In the genomic region with DNA sequence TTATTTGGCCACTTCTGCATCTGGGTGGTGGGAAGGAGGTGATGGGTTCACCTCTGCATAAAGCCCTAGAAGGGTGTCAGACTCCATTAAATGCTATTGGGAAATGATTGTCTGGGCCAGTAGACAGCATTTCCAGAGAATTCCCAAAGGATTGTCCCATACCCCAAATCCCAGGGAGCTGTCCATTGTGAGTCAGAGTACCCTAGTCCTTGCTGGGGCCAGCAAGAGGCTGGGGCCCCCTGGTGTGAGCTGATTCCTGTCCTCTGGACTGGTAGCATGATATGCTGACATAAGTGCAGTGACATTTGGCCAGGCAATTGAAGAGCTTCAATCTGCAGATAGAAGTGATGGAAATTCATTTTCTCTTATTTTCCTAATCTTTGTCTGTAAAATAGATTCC, we compare ENCODE assay signal across 19 cellular contexts.
DNase-seq lines count a peak whose midpoint lies in the region; ATAC-seq and TF ChIP-seq lines count a peak whose summit lies in the region.
"Had no signal": no experiment of that assay in that cellular context is flagged by ENCODE, and none has a peak within 500 bp of the region (broad histone marks: within the 10 kb centered on the region; RNA-seq: fewer than 3 reads in every experiment).

No MANE protein-coding gene starts in this region.

- no peaks in the 10 kb centered on the region for H4K20me1 ChIP-seq in GM23338 (replicated peaks; ENCODE audit: insufficient read depth)
- H4K20me1 ChIP-seq: BLaER1 treated with 17β-estradiol and CSF1 and Interleukin-3, amounts not matched to agents 10 nM and 100 nM had no signal

- H3K27me3 ChIP-seq in GM23338 (ENCODE audit: insufficient read depth) (no peaks in the 10 kb centered on the region), SJCRH30 (no peaks in the 10 kb centered on the region), psoas muscle (ENCODE audit: insufficient read depth in 3 of 3, low read length in 2 of 3) (peaks cover 0 to 1% (median 0%) of the 10 kb centered on the region in 3 donors)

- TF ChIP-seq CTCF in GM23338 (conservative IDR thresholded peaks at IDR 0.05; ENCODE audit: low read depth in 2 of 2) (no peak), HEK293 (tag by site-specific recombination; IDR thresholded peaks at IDR 0.05) (no peak), psoas muscle (IDR thresholded peaks at IDR 0.05) (no peak)

- peaks cover 12% of the 10 kb centered on the region; the same call in 2 of the 3 replicates for H3K4me1 Mint-ChIP-seq in GM23338
- H3K4me1 Mint-ChIP-seq: B cell had no signal

- no peak overlapping the region for H3K27ac ChIP-seq in GM23338 (ENCODE audit: low read depth)
- no peak overlapping the region for H3K27ac ChIP-seq in HEK293 (ENCODE audit: extremely low read depth, low read depth, low read length)
- no peak overlapping the region for H3K27ac ChIP-seq in SJCRH30
- no peak overlapping the region for H3K27ac ChIP-seq in psoas muscle
- H3K27ac ChIP-seq: BLaER1 treated with 17β-estradiol and CSF1 and Interleukin-3, amounts not matched to agents 10 nM and 100 nM had no signal

- no peaks in the 10 kb centered on the region for H3K9me3 Mint-ChIP-seq in GM23338
- H3K9me3 Mint-ChIP-seq: CD8-positive, alpha-beta T cell; HFFc6 had no signal

- H3K4me2 ChIP-seq in GM23338 = no peak overlapping the region
- H3K4me2 ChIP-seq: BLaER1 treated with 17β-estradiol and CSF1 and Interleukin-3, amounts not matched to agents 10 nM and 100 nM had no signal

- H3K4me3 ChIP-seq in GM23338 = no peak overlapping the region
- no peak overlapping the region for H3K4me3 ChIP-seq in HEK293 (ENCODE audit: low read depth, low read length)
- H3K4me3 ChIP-seq in SJCRH30 = no peak overlapping the region
- no peak overlapping the region for H3K4me3 ChIP-seq in psoas muscle
- H3K4me3 ChIP-seq: BLaER1 treated with 17β-estradiol and CSF1 and Interleukin-3, amounts not matched to agents 10 nM and 100 nM; GM12878 had no signal

- H3F3A ChIP-seq in GM23338 (replicated peaks; ENCODE audit: low read depth) = no peaks in the 10 kb centered on the region

- no peak overlapping the region for H3K4me3 Mint-ChIP-seq in GM23338
- H3K4me3 Mint-ChIP-seq: B cell; CD8-positive, alpha-beta T cell; HFFc6 had no signal

- POLR2A ChIA-PET in HEK293 (lab: Yijun Ruan, JAX) = interaction anchor here (1.1 kb wide), 1 partner anchor 13 kb away, joined by 3 read pairs; no protein-coding TSS in a partner anchor

- DNase-seq in GM23338 (ENCODE audit: low spot score) (peak; percentile 33), SJCRH30 (peak; percentile 58 to 59), iPS-NIHi7 (ENCODE audit: extremely low spot score) (peak; percentile 49), NOMO-1 treated with dmso at 0.1 percent for 144 hours (lab: John Stamatoyannopoulos, UW; ENCODE audit: unreplicated experiment) (no peak), GM19240 (ENCODE audit: insufficient read length, low spot score) (no peak), psoas muscle (no peak)
- no peak for DNase-seq in stimulated activated CD8-positive, alpha-beta memory T cell treated with anti-CD3 and anti-CD28 coated beads, Interleukin-4, amount 100 ng/mL, for 48 hours
- DNase-seq: Calu3; CD8-positive, alpha-beta T cell; DMS 273 treated with DMSO at 0.1 percent for 48 hours; DMS53; DND-41; EL; HCEC 1CT; HFFc6 had no signal

- H2AFZ ChIP-seq in GM23338 = no peak overlapping the region

- intact Hi-C loops in psoas muscle (cut with DNase I) = no loop called here

- H3K36me3 ChIP-seq in GM23338 (ENCODE audit: insufficient read depth) (no peaks in the 10 kb centered on the region), HEK293 (ENCODE audit: control insufficient read depth in 2 of 2, insufficient read depth in 1 of 2, low read length in 2 of 2) (no peaks in the 10 kb centered on the region), SJCRH30 (no peaks in the 10 kb centered on the region), psoas muscle (ENCODE audit: insufficient read depth in 1 of 2, low read depth in 1 of 2) (no peaks in the 10 kb centered on the region)
- H3K36me3 ChIP-seq: BLaER1 treated with 17β-estradiol and CSF1 and Interleukin-3, amounts not matched to agents 10 nM and 100 nM had no signal

- H3K79me2 ChIP-seq in GM23338 (replicated peaks; ENCODE audit: insufficient read depth) = no peaks in the 10 kb centered on the region

- no peaks in the 10 kb centered on the region for H3K36me3 Mint-ChIP-seq in GM23338 (ENCODE audit: low read depth)
- H3K36me3 Mint-ChIP-seq: CD8-positive, alpha-beta T cell had no signal

- no peaks in the 10 kb centered on the region for H3K9me3 ChIP-seq in HEK293 (ENCODE audit: control insufficient read depth, insufficient read depth, low read depth, low read length)
- no peaks in the 10 kb centered on the region for H3K9me3 ChIP-seq in SJCRH30 (replicated peaks)
- H3K9me3 ChIP-seq in psoas muscle = no peaks in the 10 kb centered on the region
- H3K9me3 ChIP-seq: BLaER1 treated with 17β-estradiol and CSF1 and Interleukin-3, amounts not matched to agents 10 nM and 100 nM had no signal

- H3K4me1 ChIP-seq in GM23338 (ENCODE audit: insufficient read depth) (no peaks in the 10 kb centered on the region), HEK293 (ENCODE audit: control insufficient read depth, insufficient read depth, low read length) (no peaks in the 10 kb centered on the region), SJCRH30 (peaks cover 39% of the 10 kb centered on the region), psoas muscle (peaks cover 36% of the 10 kb centered on the region)

- peak; percentile 27; the same call in 1 of the 3 replicates for ATAC-seq in GM23338
- no peak for ATAC-seq in psoas muscle
- ATAC-seq: CD8-positive, alpha-beta T cell; GM12878 had no signal

- no peaks in the 10 kb centered on the region for H3K27me3 Mint-ChIP-seq in GM23338 (ENCODE audit: insufficient read depth, low read depth, poor library complexity)

- CTCF ChIA-PET in HEK293 (lab: Yijun Ruan, JAX) = interaction anchor here (0.6 to 1.5 kb wide), 4 partner anchors 14 to 889 kb away, joined by 3 to 10 read pairs (median 4); no protein-coding TSS in a partner anchor

- H3K27ac Mint-ChIP-seq in GM23338 = no peak overlapping the region
- H3K27ac Mint-ChIP-seq: B cell; CD8-positive, alpha-beta T cell; HFFc6 had no signal

- no peaks in the 10 kb centered on the region; the same call in 1 of the 2 replicates for H3K9me2 ChIP-seq in GM23338 (ENCODE audit: insufficient read depth)

TF ChIP-seq in GM23338, 12 proteins besides CTCF, POLR2A, EP300 and RAD21 (continues in another document):
- no peak for TF ChIP-seq ZNF114 (CRISPR knock-in tag; IDR thresholded peaks at IDR 0.05)
- no peak for TF ChIP-seq EZH2 (IDR thresholded peaks at IDR 0.05; ENCODE audit: low read depth, unreplicated experiment)
- TF ChIP-seq NANOG (IDR thresholded peaks at IDR 0.05; ENCODE audit: borderline replicate concordance) = no peak
- no peak for TF ChIP-seq POLR2AphosphoS5 (IDR thresholded peaks at IDR 0.05; ENCODE audit: low read depth)
- no peak for TF ChIP-seq JUNB (IDR thresholded peaks at IDR 0.05; ENCODE audit: unreplicated experiment)
- TF ChIP-seq ETS1 (IDR thresholded peaks at IDR 0.05) = no peak

TF ChIP-seq in HEK293, 187 proteins besides CTCF, POLR2A, EP300 and RAD21:
- TF ChIP-seq, protein P1, sequence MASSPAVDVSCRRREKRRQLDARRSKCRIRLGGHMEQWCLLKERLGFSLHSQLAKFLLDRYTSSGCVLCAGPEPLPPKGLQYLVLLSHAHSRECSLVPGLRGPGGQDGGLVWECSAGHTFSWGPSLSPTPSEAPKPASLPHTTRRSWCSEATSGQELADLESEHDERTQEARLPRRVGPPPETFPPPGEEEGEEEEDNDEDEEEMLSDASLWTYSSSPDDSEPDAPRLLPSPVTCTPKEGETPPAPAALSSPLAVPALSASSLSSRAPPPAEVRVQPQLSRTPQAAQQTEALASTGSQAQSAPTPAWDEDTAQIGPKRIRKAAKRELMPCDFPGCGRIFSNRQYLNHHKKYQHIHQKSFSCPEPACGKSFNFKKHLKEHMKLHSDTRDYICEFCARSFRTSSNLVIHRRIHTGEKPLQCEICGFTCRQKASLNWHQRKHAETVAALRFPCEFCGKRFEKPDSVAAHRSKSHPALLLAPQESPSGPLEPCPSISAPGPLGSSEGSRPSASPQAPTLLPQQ (tag by site-specific recombination; IDR thresholded peaks at IDR 0.05) = no peak
- TF ChIP-seq REST (tag by site-specific recombination; IDR thresholded peaks at IDR 0.05) (peak; percentile 78), TRIM28 (IDR thresholded peaks at IDR 0.05; ENCODE audit: borderline replicate concordance, low read length) (no peak)

Comparison
In these comparisons a context has a peak if more than half of its experiments do, and no peak if none do; other contexts are left out.
1. DNase-seq: peak in GM23338 (single experiment), SJCRH30 (2 of 2) and iPS-NIHi7 (single experiment); none in NOMO-1 treated with dmso at 0.1 percent for 144 hours (single experiment), GM19240 (single experiment), psoas muscle (0 of 2) and stimulated activated CD8-positive, alpha-beta memory T cell treated with anti-CD3 and anti-CD28 coated beads, Interleukin-4, amount 100 ng/mL, for 48 hours (single experiment).